11 cellular contexts compared by ENCODE assay signal in the genomic region with DNA sequence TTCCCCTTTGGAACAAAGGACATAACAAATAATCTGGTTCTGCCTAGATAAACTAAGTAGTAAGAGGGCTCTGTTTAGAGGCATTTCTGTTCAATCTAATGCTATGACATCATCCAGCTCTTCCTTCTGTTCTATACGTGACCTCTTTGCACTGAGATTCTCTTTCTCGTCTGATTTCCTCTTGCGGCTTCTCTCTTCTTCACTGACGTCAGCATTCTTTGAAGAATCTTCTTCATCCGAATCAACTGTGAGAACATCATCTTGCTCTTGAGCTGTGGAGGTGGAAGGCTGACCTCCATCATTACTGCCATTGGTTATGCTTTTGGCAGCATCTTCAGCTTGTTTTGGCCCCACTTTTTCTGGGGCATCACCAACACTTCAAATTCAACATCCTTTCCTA.
DNase-seq lines count a peak whose midpoint lies in the region; ATAC-seq and TF ChIP-seq lines count a peak whose summit lies in the region.
"Had no signal": no experiment of that assay in that cellular context is flagged by ENCODE, and none has a peak within 500 bp of the region (broad histone marks: within the 10 kb centered on the region; RNA-seq: fewer than 3 reads in every experiment).

No MANE protein-coding gene starts in this region.

- peak overlapping the region; percentile 36 for H3K27ac Mint-ChIP-seq in activated naive CD8-positive, alpha-beta T cell
- H3K27ac Mint-ChIP-seq in Calu3 (ENCODE audit: unreplicated experiment): no peak overlapping the region
- H3K27ac Mint-ChIP-seq: nephron had no signal

- H3K27ac ChIP-seq in substantia nigra (ENCODE audit: low read depth, low read length, poor library complexity, severe bottlenecking): no peak overlapping the region

- no peaks in the 10 kb centered on the region for H3K9me3 ChIP-seq in BE2C

- H3K36me3 ChIP-seq in BE2C: no peaks in the 10 kb centered on the region

- H3K4me3 Mint-ChIP-seq in activated naive CD8-positive, alpha-beta T cell: peak overlapping the region; percentile 5
- no peak overlapping the region for H3K4me3 Mint-ChIP-seq in Calu3 (ENCODE audit: low read depth, unreplicated experiment)
- H3K4me3 Mint-ChIP-seq: nephron had no signal

- intact Hi-C loops in Calu3 (cut with micrococcal nuclease; ENCODE audit: unreplicated experiment): no loop called here

- peaks cover 54% of the 10 kb centered on the region for H3K4me1 Mint-ChIP-seq in activated naive CD8-positive, alpha-beta T cell (ENCODE audit: low read depth)
- no peaks in the 10 kb centered on the region for H3K4me1 Mint-ChIP-seq in Calu3 (ENCODE audit: low read depth, unreplicated experiment)

- DNase-seq in substantia nigra (lab: John Stamatoyannopoulos, UW) (no peak), Ammon's horn (ENCODE audit: low spot score) (no peak), BE2C (no peak), Calu3 (no peak)
- DNase-seq: NCI-H2081 treated with DMSO at 0.1 percent for 48 hours, T-helper 9 cell had no signal

- TF ChIP-seq CTCF in BE2C (IDR thresholded peaks at IDR 0.05; ENCODE audit: low read depth, low read length): no peak
- TF ChIP-seq CTCF in Calu3 (IDR thresholded peaks at IDR 0.05; ENCODE audit: unreplicated experiment): no peak

- peak; percentile 68 for ATAC-seq in GM18498 (IDR thresholded peaks at IDR 0.05; ENCODE audit: unreplicated experiment)
- peak; percentile 43 for ATAC-seq in GM19468 (IDR thresholded peaks at IDR 0.05; ENCODE audit: extremely low read depth, unreplicated experiment)
- ATAC-seq in HG03378 (IDR thresholded peaks at IDR 0.05; ENCODE audit: unreplicated experiment): peak; percentile 79

- H3K27me3 Mint-ChIP-seq in activated naive CD8-positive, alpha-beta T cell: no peaks in the 10 kb centered on the region
- H3K27me3 Mint-ChIP-seq in Calu3 (ENCODE audit: unreplicated experiment): no peaks in the 10 kb centered on the region

- no peaks in the 10 kb centered on the region for H3K9me3 Mint-ChIP-seq in activated naive CD8-positive, alpha-beta T cell (ENCODE audit: low read depth)
- no peaks in the 10 kb centered on the region for H3K9me3 Mint-ChIP-seq in Calu3 (ENCODE audit: low read depth, unreplicated experiment)

- no peak overlapping the region for H3K4me3 ChIP-seq in BE2C (ENCODE audit: low read depth, low read length)

- peaks cover 9% of the 10 kb centered on the region for H3K36me3 Mint-ChIP-seq in activated naive CD8-positive, alpha-beta T cell
- H3K36me3 Mint-ChIP-seq in Calu3 (ENCODE audit: insufficient read depth, unreplicated experiment): no peaks in the 10 kb centered on the region

- H3K4me1 ChIP-seq in BE2C: no peaks in the 10 kb centered on the region

- no TSS peak for BruUV-seq in Calu3 (replicated peaks; lab: Mats Ljungman, UMichigan)

- H3K27me3 ChIP-seq in BE2C: no peaks in the 10 kb centered on the region

- CTCF ChIA-PET in Calu3 (lab: Charles Lee): no interaction called here
